In genomic region chr9:72615931-72616330, GRCh38 we compare ENCODE assay signal across 12 cellular contexts.
"Had no signal": no experiment of that assay in that cellular context is flagged by ENCODE, and none has a peak within 500 bp of the region (broad histone marks: within the 10 kb centered on the region; RNA-seq: fewer than 3 reads in every experiment).

No MANE protein-coding gene starts in this region.

- H3K79me2 ChIP-seq: parathyroid adenoma had no signal

- DNase-seq: activated CD4-positive, alpha-beta T cell treated with anti-CD3 and anti-CD28 coated beads, Interleukin-2, amount 10 ng/mL, durations not matched to agents 7 days and 5 days; activated CD8-positive, alpha-beta memory T cell treated with anti-CD3 and anti-CD28 coated beads for 24 hours; activated gamma-delta T cell treated with Interleukin-2 at 50 U/mL for 16 hours; amygdala; effector CD8-positive, alpha-beta T cell; heart right ventricle; naive B cell had no signal

- H3K27me3 ChIP-seq: gastroesophageal sphincter, heart right ventricle, neutrophil had no signal

- H3K9ac ChIP-seq: parathyroid adenoma had no signal

- H2AFZ ChIP-seq: parathyroid adenoma had no signal

- H3K27ac ChIP-seq: gastroesophageal sphincter, heart right ventricle, neutrophil, parathyroid adenoma had no signal

- ATAC-seq: gastroesophageal sphincter; heart right ventricle; left lobe of liver; stimulated activated memory B cell treated with anti-CD40 and anti-IgM and Interleukin-4, amounts not matched to agents 10 μg/mL and 1 μg/mL and 100 μg/mL, for 72 hours had no signal

- H3K36me3 ChIP-seq: gastroesophageal sphincter, heart right ventricle, neutrophil had no signal

- H3K4me1 ChIP-seq: gastroesophageal sphincter, heart right ventricle, parathyroid adenoma had no signal

- H3K9me3 ChIP-seq: gastroesophageal sphincter, heart right ventricle, neutrophil had no signal

- H3K4me3 ChIP-seq: gastroesophageal sphincter, heart right ventricle had no signal
